Comparison of ENCODE assay signal across 8 cellular contexts in genomic region chr7:100563809-100564400, GRCh38. TPM values are rescaled to one million over a fixed set of nuclear protein-coding genes. Genes with fewer than 3 reads are reported as not detected.
A peak's percentile ranks its signal among the peaks of the same experiment; 100 is the strongest.
DNase-seq lines count a peak whose midpoint lies in the region; ATAC-seq and TF ChIP-seq lines count a peak whose summit lies in the region.

No MANE protein-coding gene starts in this region.

- in situ Hi-C loops in ACHN (cut with HindIII; ENCODE audit: low pct_ligation_motif_present, low pct_unique_long_range_greater_than_20kb, low sequenced_read_pairs): no loop called here

- peak; percentile 61 to 95 (median 90) for TF ChIP-seq CTCF in dorsolateral prefrontal cortex (IDR thresholded peaks at IDR 0.05 in 54 of 56, conservative IDR thresholded peaks at IDR 0.05 in 2 of 56; ENCODE audit: low read depth in 1 of 56, partially characterized antibody in 56 of 56)

- H3K27me3 ChIP-seq in dorsolateral prefrontal cortex: no peaks in the 10 kb centered on the region

- peak; percentile 77 for DNase-seq in ACHN
- DNase-seq in NCI-H460 (ENCODE audit: extremely low read depth, low read depth): peak; percentile 51
- peak; percentile 82 to 90 for DNase-seq in activated CD4-positive, alpha-beta T cell treated with anti-CD3 and anti-CD28 coated beads, Interleukin-2, amount 50 U/mL, for 4 hours
- DNase-seq in dorsolateral prefrontal cortex: peak; percentile 69 to 83 (median 79)
- DNase-seq in lung microvascular endothelial cell (ENCODE audit: low read depth in 2 of 2): peak; percentile 70 to 80
- DNase-seq in stimulated activated CD8-positive, alpha-beta memory T cell treated with anti-CD3 and anti-CD28 coated beads, Interleukin-2, amount 100 ng/mL, for 48 hours (ENCODE audit: low read depth in 2 of 2): peak; percentile 63 to 75
- no peak for DNase-seq in NCI-H1105 (lab: John Stamatoyannopoulos, UW)

- no peak overlapping the region for H3K4me3 ChIP-seq in dorsolateral prefrontal cortex

- intact Hi-C loops in dorsolateral prefrontal cortex (cut with DNase I): loop anchor here in 1 of 2 donors (5.0 kb wide), 1 partner anchor 72 kb away; no protein-coding TSS in a partner anchor

- peak; percentile 44 for ATAC-seq in GM18502 (IDR thresholded peaks at IDR 0.05; ENCODE audit: poor library complexity, unreplicated experiment)

- peak overlapping the region in 7 of 59 donors; percentile 3 to 51 (median 28) for H3K27ac ChIP-seq in dorsolateral prefrontal cortex

RNA-seq across cellular contexts. Expression of gene SAP25, which starts 9.8 kb away (rescaled TPM):
- 0.52 TPM in 1 of 2 replicates, not detected in the other for total RNA-seq in NCI-H460 (2014; rRNA removed; shearing (Covaris generic))
- polyA plus RNA-seq in NCI-H460 (2014; cell fraction: nucleus; rRNA removed): not detected in 2 replicates
- total RNA-seq in dorsolateral prefrontal cortex: 10 to 100 TPM in 9 of 120 experiments, 1 to 10 TPM in 107, under 1 TPM in 1, not detected in 3; 0.63 to 14.5 (median 4.3) TPM
- not detected in 2 replicates for total RNA-seq in lung microvascular endothelial cell

RNA-seq across cellular contexts. Expression of gene LRCH4, which starts 22.0 kb away (rescaled TPM):
- 11.0 and 11.1 TPM in 2 replicates for total RNA-seq in NCI-H460 (2014; rRNA removed; shearing (Covaris generic))
- 38.7 and 44.4 TPM in 2 replicates for polyA plus RNA-seq in NCI-H460 (2014; cell fraction: nucleus; rRNA removed)
- total RNA-seq in dorsolateral prefrontal cortex (10 to 100 TPM; 29.1 to 86.0 (median 48.3) TPM), lung microvascular endothelial cell (5.8 and 6.3 TPM in 2 replicates)

RNA-seq across cellular contexts. Expression of gene FBXO24, which starts 22.2 kb away (rescaled TPM):
- total RNA-seq in NCI-H460 (2014; rRNA removed; shearing (Covaris generic)): 0.69 and 1.3 TPM in 2 replicates
- 0.18 and 1.3 TPM in 2 replicates for polyA plus RNA-seq in NCI-H460 (2014; cell fraction: nucleus; rRNA removed)
- total RNA-seq in dorsolateral prefrontal cortex: 1 to 10 TPM in 64 of 120 experiments, under 1 TPM in 49, not detected in 7; 0.23 to 3.2 (median 1.1) TPM
- under 0.01 and 0.20 TPM in 2 replicates for total RNA-seq in lung microvascular endothelial cell

RNA-seq across cellular contexts. Expression of gene AGFG2, which starts 24.9 kb away (rescaled TPM):
- total RNA-seq in NCI-H460 (2014; rRNA removed; shearing (Covaris generic)): 3.9 and 4.1 TPM in 2 replicates
- 4.4 and 9.5 TPM in 2 replicates for polyA plus RNA-seq in NCI-H460 (2014; cell fraction: nucleus; rRNA removed)
- total RNA-seq in dorsolateral prefrontal cortex (100 to 1,000 TPM in 1 of 120 experiments, 10 to 100 TPM in 119; 26.9 to 118 (median 44.7) TPM), lung microvascular endothelial cell (25.5 and 74.2 TPM in 2 replicates)

RNA-seq across cellular contexts. Expression of gene PCOLCE, which starts 38.3 kb away (rescaled TPM):
- total RNA-seq in NCI-H460 (2014; rRNA removed; shearing (Covaris generic)): 1.6 and 2.5 TPM in 2 replicates
- 4.2 and 17.8 TPM in 2 replicates for polyA plus RNA-seq in NCI-H460 (2014; cell fraction: nucleus; rRNA removed)
- total RNA-seq in dorsolateral prefrontal cortex: 10 to 100 TPM in 38 of 120 experiments, 1 to 10 TPM in 82; 2.5 to 20.4 (median 7.2) TPM
- 0.22 TPM in 1 of 2 replicates, not detected in the other for total RNA-seq in lung microvascular endothelial cell
